8 cellular contexts compared by ENCODE assay signal in genomic region chr6:79076881-79077641, GRCh38. TPM values are rescaled to one million over a fixed set of nuclear protein-coding genes. Genes with fewer than 3 reads are reported as not detected.
A peak's percentile ranks its signal among the peaks of the same experiment; 100 is the strongest.
DNase-seq lines count a peak whose midpoint lies in the region; TF ChIP-seq lines count a peak whose summit lies in the region.

No MANE protein-coding gene starts in this region.

- peak overlapping the region; percentile 91 for H3K27ac Mint-ChIP-seq in HFFc6
- peak overlapping the region; percentile 98 for H3K27ac Mint-ChIP-seq in activated naive CD4-positive, alpha-beta T cell treated with anti-CD3 and anti-CD28 coated beads, Interleukin-2, amount 10 ng/mL, durations not matched to agents 7 days and 5 days

- in situ Hi-C loops in SK-MEL-5 (cut with HindIII; ENCODE audit: low pct_unique_long_range_greater_than_20kb, low sequenced_read_pairs): no loop called here

- TF ChIP-seq CTCF in GM06990 (IDR thresholded peaks at IDR 0.05; ENCODE audit: insufficient read depth, low read length, poor library complexity, severe bottlenecking) (no peak), HFFc6 (IDR thresholded peaks at IDR 0.05) (0 out of 2 replicates have a peak, but pooled peaks have one; percentile 10)

- H3K27me3 Mint-ChIP-seq in HFFc6 (ENCODE audit: insufficient read depth): no peaks in the 10 kb centered on the region; the same call in none of the 2 replicates
- peaks cover 7% of the 10 kb centered on the region for H3K27me3 Mint-ChIP-seq in activated naive CD4-positive, alpha-beta T cell treated with anti-CD3 and anti-CD28 coated beads, Interleukin-2, amount 10 ng/mL, durations not matched to agents 7 days and 5 days

- H3K4me1 Mint-ChIP-seq in HFFc6 (ENCODE audit: low read depth): peaks cover 52% of the 10 kb centered on the region
- H3K4me1 Mint-ChIP-seq in activated naive CD4-positive, alpha-beta T cell treated with anti-CD3 and anti-CD28 coated beads, Interleukin-2, amount 10 ng/mL, durations not matched to agents 7 days and 5 days: peaks cover 47% of the 10 kb centered on the region

- peak overlapping the region; percentile 93 for H3K4me3 Mint-ChIP-seq in HFFc6
- H3K4me3 Mint-ChIP-seq in activated naive CD4-positive, alpha-beta T cell treated with anti-CD3 and anti-CD28 coated beads, Interleukin-2, amount 10 ng/mL, durations not matched to agents 7 days and 5 days: peak overlapping the region; percentile 76

- DNase-seq in GM06990 (ENCODE audit: extremely low read depth, insufficient read length) (peak; percentile 94), HFFc6 (peak; percentile 95), NAMALWA (ENCODE audit: low spot score) (peak; percentile 88), SK-MEL-5 (ENCODE audit: low read depth, low spot score) (peak; percentile 81), germinal center (ENCODE audit: low spot score) (peak; percentile 86), nucleus accumbens (lab: John Stamatoyannopoulos, UW) (peak; percentile 22 to 94 (median 84)), superior temporal gyrus (ENCODE audit: extremely low spot score) (peak; percentile 93)
- peak; percentile 85 for DNase-seq in activated naive CD4-positive, alpha-beta T cell treated with anti-CD3 and anti-CD28 coated beads, Interleukin-2, amount 10 ng/mL, durations not matched to agents 7 days and 5 days

- peaks cover 8% of the 10 kb centered on the region for H3K36me3 Mint-ChIP-seq in HFFc6 (ENCODE audit: low read depth)
- H3K36me3 Mint-ChIP-seq in activated naive CD4-positive, alpha-beta T cell treated with anti-CD3 and anti-CD28 coated beads, Interleukin-2, amount 10 ng/mL, durations not matched to agents 7 days and 5 days: peaks cover 21% of the 10 kb centered on the region

- CTCF ChIA-PET in activated naive CD4-positive, alpha-beta T cell treated with anti-CD3 and anti-CD28 coated beads, Interleukin-2, amount 10 ng/mL, durations not matched to agents 7 days and 5 days (lab: Charles Lee): no interaction called here

- H3K36me3 ChIP-seq in GM06990 (ENCODE audit: control insufficient read depth, insufficient read depth, low read length): no peaks in the 10 kb centered on the region

- no peaks in the 10 kb centered on the region for H3K9me3 Mint-ChIP-seq in HFFc6
- no peaks in the 10 kb centered on the region for H3K9me3 Mint-ChIP-seq in activated naive CD4-positive, alpha-beta T cell treated with anti-CD3 and anti-CD28 coated beads, Interleukin-2, amount 10 ng/mL, durations not matched to agents 7 days and 5 days

- H3K27me3 ChIP-seq in GM06990 (replicated peaks; ENCODE audit: control insufficient read depth, insufficient read depth, low read length): no peaks in the 10 kb centered on the region

- peak overlapping the region; percentile 77 for H3K4me3 ChIP-seq in GM06990 (replicated peaks; ENCODE audit: low read depth, low read length)

RNA-seq across cellular contexts. Expression of gene PHIP, which starts 1.0 kb away (rescaled TPM):
- total RNA-seq in HFFc6 (2021; fragmentation: NEBNext Ultra II Directional; extraction: Animal tissue kit (Norgen Biotek cat#: 25700)): 10 to 100 TPM; 15.7 to 18.7 (median 17.6) TPM
- total RNA-seq in SK-MEL-5 (2014; rRNA removed; shearing (Covaris generic)): 13.3 and 15.0 TPM in 2 replicates
- 5.6 and 9.0 TPM in 2 replicates for polyA plus RNA-seq in SK-MEL-5 (2015; cell fraction: cytosol; rRNA removed)
- polyA plus RNA-seq in SK-MEL-5 (2015; cell fraction: nucleus; rRNA removed): 37.4 and 37.9 TPM in 2 replicates

Comparison
In these comparisons a context has a peak if more than half of its experiments do, and no peak if none do; other contexts are left out.
1. Peak in every context shown above with its lines: DNase-seq and H3K4me3 ChIP-seq.